ENCODE assay signal across 1 cellular context in the genomic region with DNA sequence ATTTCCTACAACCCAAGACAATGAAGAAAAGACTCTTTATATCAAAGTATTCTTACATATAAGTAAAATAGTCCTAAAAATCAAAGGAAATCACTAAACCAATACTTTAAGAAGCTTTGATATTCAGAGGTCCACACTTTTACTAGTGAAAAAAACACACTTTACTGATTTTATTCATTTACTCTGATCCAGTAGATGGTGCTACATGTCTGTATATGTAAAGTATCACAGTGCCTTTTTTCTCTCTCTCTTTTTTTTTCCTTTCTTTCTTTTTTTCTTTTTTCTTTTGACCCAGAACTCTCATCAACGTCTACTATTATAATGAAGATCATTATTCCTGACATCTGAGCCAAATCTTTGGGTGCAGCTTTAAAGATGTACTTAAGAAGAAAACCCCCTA.
TF ChIP-seq lines count a peak whose summit lies in the region.

No MANE protein-coding gene starts in this region.

TF ChIP-seq in HepG2, 621 proteins besides CTCF, POLR2A, EP300 and RAD21 (continued from another document):
- TF ChIP-seq ZNF354B (CRISPR knock-in tag; IDR thresholded peaks at IDR 0.05), result no peak
- peak; percentile 24; the same call in 1 of the 2 replicates for TF ChIP-seq STAG1 (CRISPR knock-in tag; IDR thresholded peaks at IDR 0.05)
